10 cellular contexts compared by ENCODE assay signal in the genomic region with DNA sequence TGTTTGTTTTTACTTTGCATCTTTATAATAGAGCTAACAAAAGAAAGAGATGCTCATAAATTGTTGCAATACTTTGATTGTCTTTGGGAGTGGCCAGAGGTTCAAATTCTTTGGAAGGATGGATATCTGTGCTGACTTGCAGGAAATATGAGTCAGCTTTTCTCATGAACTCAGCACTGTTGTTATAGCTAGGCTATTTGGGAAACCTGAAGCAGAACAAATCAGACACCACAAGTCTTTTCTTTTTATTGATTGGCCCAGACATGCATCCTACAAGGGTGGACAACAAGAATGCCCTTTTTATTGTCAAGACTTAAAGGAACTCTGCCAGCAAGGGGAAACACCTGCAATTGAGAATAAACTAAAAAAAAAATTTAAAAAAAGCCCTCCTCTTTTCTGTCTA. TPM values are rescaled to one million over a fixed set of nuclear protein-coding genes. Genes with fewer than 3 reads are reported as not detected.
DNase-seq lines count a peak whose midpoint lies in the region; ATAC-seq, FAIRE-seq and TF ChIP-seq lines count a peak whose summit lies in the region.
"Had no signal": no experiment of that assay in that cellular context is flagged by ENCODE, and none has a peak within 500 bp of the region (broad histone marks: within the 10 kb centered on the region; RNA-seq: fewer than 3 reads in every experiment).

No MANE protein-coding gene starts in this region.

- H3K36me3 Mint-ChIP-seq in endothelial cell (ENCODE audit: low read depth, unreplicated experiment) = no peaks in the 10 kb centered on the region

- TF ChIP-seq EP300 in upper lobe of left lung (IDR thresholded peaks at IDR 0.05) = no peak

- no peak for TF ChIP-seq CTCF in endothelial cell (IDR thresholded peaks at IDR 0.05; ENCODE audit: unreplicated experiment)
- no peak for TF ChIP-seq CTCF in upper lobe of left lung (IDR thresholded peaks at IDR 0.05)

- no peaks in the 10 kb centered on the region for H3K36me3 ChIP-seq in upper lobe of left lung
- H3K36me3 ChIP-seq: BE2C had no signal

- no peaks in the 10 kb centered on the region for H3K9me3 Mint-ChIP-seq in endothelial cell (ENCODE audit: unreplicated experiment)

- FAIRE-seq in RCC 7860 (lab: Jason Lieb, UNC) = peak; percentile 48

- peak; percentile 38 for DNase-seq in SIG-M5 treated with dmso at 0.1 percent for 504 hours (lab: John Stamatoyannopoulos, UW; ENCODE audit: unreplicated experiment)
- no peak for DNase-seq in SIG-M5 (lab: John Stamatoyannopoulos, UW)
- DNase-seq in RCC 7860 (ENCODE audit: low spot score) = peak; percentile 24
- no peak for DNase-seq in endothelial cell (ENCODE audit: low spot score)
- peak; percentile 88 for DNase-seq in renal cortical epithelial cell (ENCODE audit: low read depth)
- DNase-seq in NCI-H187 treated with DMSO at 0.1 percent for 48 hours (lab: John Stamatoyannopoulos, UW) = no peak
- no peak for DNase-seq in upper lobe of left lung
- DNase-seq: BE2C, right cardiac atrium had no signal

- H3K27ac Mint-ChIP-seq in endothelial cell (ENCODE audit: unreplicated experiment) = peak overlapping the region; percentile 4

- ATAC-seq in HG03025 (IDR thresholded peaks at IDR 0.05; ENCODE audit: low FRiP score, unreplicated experiment) (no peak), upper lobe of left lung (ENCODE audit: low FRiP score in 2 of 2) (no peak)
- ATAC-seq: right cardiac atrium had no signal

- H3K27ac ChIP-seq in upper lobe of left lung = no peak overlapping the region

- H3K27me3 ChIP-seq in upper lobe of left lung = no peaks in the 10 kb centered on the region
- H3K27me3 ChIP-seq: BE2C had no signal

- H3K27me3 Mint-ChIP-seq in endothelial cell (ENCODE audit: unreplicated experiment) = peaks cover 2% of the 10 kb centered on the region

- peaks cover 17% of the 10 kb centered on the region for H3K4me1 Mint-ChIP-seq in endothelial cell (ENCODE audit: unreplicated experiment)

- no peaks in the 10 kb centered on the region for H3K9me3 ChIP-seq in upper lobe of left lung
- H3K9me3 ChIP-seq: BE2C had no signal

- no peak for TF ChIP-seq POLR2A in upper lobe of left lung (IDR thresholded peaks at IDR 0.05)

- H3K4me3 ChIP-seq in upper lobe of left lung = no peak overlapping the region

- peaks cover 8 to 15% (median 11%) of the 10 kb centered on the region in 4 donors for H3K4me1 ChIP-seq in upper lobe of left lung
- H3K4me1 ChIP-seq: BE2C had no signal

- H3K4me3 Mint-ChIP-seq in endothelial cell (ENCODE audit: unreplicated experiment) = no peak overlapping the region

RNA-seq across cellular contexts. Expression of a gene that starts 4.5 kb away (rescaled TPM):
- total RNA-seq in endothelial cell (ENCODE audit: unreplicated experiment) (17.1 TPM), renal cortical epithelial cell (9.7 and 33.0 TPM in 2 replicates), upper lobe of left lung (10 to 100 TPM; 20.9 to 66.4 (median 30.8) TPM)

Comparison
In these comparisons a context has a peak if more than half of its experiments do, and no peak if none do; other contexts are left out.
1. DNase-seq: peak in SIG-M5 treated with dmso at 0.1 percent for 504 hours (single experiment), RCC 7860 (single experiment) and renal cortical epithelial cell (single experiment); none in SIG-M5 (single experiment), endothelial cell (single experiment), NCI-H187 treated with DMSO at 0.1 percent for 48 hours (single experiment) and upper lobe of left lung (0 of 2).